ENCODE assay signal across 1 cellular context in the genomic region with DNA sequence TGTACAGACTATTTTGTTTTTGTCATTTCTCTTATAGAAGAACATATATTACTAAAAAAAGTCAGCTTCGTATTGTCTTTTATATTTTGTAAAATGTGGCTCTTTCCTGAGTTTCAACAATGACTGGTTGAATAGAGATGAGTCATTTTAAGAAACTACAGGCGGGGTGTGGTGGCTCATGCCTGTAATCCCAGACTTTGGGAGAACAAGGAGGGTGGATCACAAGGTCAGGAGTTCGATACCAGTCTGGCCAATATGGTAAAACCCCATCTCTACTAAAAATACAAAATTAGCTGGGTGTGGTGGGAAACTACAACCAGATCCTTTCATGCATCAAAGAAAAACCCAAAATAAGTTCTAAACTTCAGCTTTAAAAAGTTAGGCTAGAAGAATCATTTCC.
A peak's percentile ranks its signal among the peaks of the same experiment; 100 is the strongest.
TF ChIP-seq lines count a peak whose summit lies in the region.

No MANE protein-coding gene starts in this region.

TF ChIP-seq in K562, 482 proteins besides CTCF, POLR2A, EP300 and RAD21 (continued from another document and continues in another):
- TF ChIP-seq, protein P1, sequence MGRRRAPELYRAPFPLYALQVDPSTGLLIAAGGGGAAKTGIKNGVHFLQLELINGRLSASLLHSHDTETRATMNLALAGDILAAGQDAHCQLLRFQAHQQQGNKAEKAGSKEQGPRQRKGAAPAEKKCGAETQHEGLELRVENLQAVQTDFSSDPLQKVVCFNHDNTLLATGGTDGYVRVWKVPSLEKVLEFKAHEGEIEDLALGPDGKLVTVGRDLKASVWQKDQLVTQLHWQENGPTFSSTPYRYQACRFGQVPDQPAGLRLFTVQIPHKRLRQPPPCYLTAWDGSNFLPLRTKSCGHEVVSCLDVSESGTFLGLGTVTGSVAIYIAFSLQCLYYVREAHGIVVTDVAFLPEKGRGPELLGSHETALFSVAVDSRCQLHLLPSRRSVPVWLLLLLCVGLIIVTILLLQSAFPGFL (CRISPR knock-in tag; IDR thresholded peaks at IDR 0.05) = no peak
- no peak for TF ChIP-seq GATAD2A (IDR thresholded peaks at IDR 0.05)
- no peak for TF ChIP-seq PHB2 (IDR thresholded peaks at IDR 0.05; ENCODE audit: low read depth)
- TF ChIP-seq, protein P2, sequence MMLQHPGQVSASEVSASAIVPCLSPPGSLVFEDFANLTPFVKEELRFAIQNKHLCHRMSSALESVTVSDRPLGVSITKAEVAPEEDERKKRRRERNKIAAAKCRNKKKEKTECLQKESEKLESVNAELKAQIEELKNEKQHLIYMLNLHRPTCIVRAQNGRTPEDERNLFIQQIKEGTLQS (IDR thresholded peaks at IDR 0.05) = peak; percentile 87
- TF ChIP-seq, protein P2 (CRISPR knock-in tag; conservative IDR thresholded peaks at IDR 0.05) = no peak
- TF ChIP-seq FOXM1 (IDR thresholded peaks at IDR 0.05; ENCODE audit: low read depth) = no peak
- no peak for TF ChIP-seq FOXM1 (CRISPR knock-in tag; IDR thresholded peaks at IDR 0.05; ENCODE audit: low read depth)
- peak; percentile 66; the same call in 1 of the 2 replicates for TF ChIP-seq EHMT2 (IDR thresholded peaks at IDR 0.05)
- TF ChIP-seq PHF21A (IDR thresholded peaks at IDR 0.05; ENCODE audit: borderline replicate concordance, low read depth) = no peak
- TF ChIP-seq RAD51 (IDR thresholded peaks at IDR 0.05; ENCODE audit: borderline replicate concordance, low read depth) = no peak
- TF ChIP-seq, protein P3, sequence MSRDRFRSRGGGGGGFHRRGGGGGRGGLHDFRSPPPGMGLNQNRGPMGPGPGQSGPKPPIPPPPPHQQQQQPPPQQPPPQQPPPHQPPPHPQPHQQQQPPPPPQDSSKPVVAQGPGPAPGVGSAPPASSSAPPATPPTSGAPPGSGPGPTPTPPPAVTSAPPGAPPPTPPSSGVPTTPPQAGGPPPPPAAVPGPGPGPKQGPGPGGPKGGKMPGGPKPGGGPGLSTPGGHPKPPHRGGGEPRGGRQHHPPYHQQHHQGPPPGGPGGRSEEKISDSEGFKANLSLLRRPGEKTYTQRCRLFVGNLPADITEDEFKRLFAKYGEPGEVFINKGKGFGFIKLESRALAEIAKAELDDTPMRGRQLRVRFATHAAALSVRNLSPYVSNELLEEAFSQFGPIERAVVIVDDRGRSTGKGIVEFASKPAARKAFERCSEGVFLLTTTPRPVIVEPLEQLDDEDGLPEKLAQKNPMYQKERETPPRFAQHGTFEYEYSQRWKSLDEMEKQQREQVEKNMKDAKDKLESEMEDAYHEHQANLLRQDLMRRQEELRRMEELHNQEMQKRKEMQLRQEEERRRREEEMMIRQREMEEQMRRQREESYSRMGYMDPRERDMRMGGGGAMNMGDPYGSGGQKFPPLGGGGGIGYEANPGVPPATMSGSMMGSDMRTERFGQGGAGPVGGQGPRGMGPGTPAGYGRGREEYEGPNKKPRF (IDR thresholded peaks at IDR 0.05; ENCODE audit: low read depth, low read length) = no peak
- TF ChIP-seq ZNF274 (IDR thresholded peaks at IDR 0.05; ENCODE audit: borderline replicate concordance, low read depth, low read length) = no peak
- TF ChIP-seq GABPB2 (CRISPR knock-in tag; conservative IDR thresholded peaks at IDR 0.05) = no peak
- no peak for TF ChIP-seq ARNT (IDR thresholded peaks at IDR 0.05)
- TF ChIP-seq SETDB1 (IDR thresholded peaks at IDR 0.05; ENCODE audit: low read length) = no peak
- no peak for TF ChIP-seq RBM17 (IDR thresholded peaks at IDR 0.05; ENCODE audit: borderline replicate concordance, low read depth, low read length)
- TF ChIP-seq FOXJ3 (CRISPR knock-in tag; IDR thresholded peaks at IDR 0.05) = no peak
- TF ChIP-seq MTA1 (IDR thresholded peaks at IDR 0.05; ENCODE audit: borderline replicate concordance) = no peak
- TF ChIP-seq, protein P4, sequence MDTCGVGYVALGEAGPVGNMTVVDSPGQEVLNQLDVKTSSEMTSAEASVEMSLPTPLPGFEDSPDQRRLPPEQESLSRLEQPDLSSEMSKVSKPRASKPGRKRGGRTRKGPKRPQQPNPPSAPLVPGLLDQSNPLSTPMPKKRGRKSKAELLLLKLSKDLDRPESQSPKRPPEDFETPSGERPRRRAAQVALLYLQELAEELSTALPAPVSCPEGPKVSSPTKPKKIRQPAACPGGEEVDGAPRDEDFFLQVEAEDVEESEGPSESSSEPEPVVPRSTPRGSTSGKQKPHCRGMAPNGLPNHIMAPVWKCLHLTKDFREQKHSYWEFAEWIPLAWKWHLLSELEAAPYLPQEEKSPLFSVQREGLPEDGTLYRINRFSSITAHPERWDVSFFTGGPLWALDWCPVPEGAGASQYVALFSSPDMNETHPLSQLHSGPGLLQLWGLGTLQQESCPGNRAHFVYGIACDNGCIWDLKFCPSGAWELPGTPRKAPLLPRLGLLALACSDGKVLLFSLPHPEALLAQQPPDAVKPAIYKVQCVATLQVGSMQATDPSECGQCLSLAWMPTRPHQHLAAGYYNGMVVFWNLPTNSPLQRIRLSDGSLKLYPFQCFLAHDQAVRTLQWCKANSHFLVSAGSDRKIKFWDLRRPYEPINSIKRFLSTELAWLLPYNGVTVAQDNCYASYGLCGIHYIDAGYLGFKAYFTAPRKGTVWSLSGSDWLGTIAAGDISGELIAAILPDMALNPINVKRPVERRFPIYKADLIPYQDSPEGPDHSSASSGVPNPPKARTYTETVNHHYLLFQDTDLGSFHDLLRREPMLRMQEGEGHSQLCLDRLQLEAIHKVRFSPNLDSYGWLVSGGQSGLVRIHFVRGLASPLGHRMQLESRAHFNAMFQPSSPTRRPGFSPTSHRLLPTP (IDR thresholded peaks at IDR 0.05; ENCODE audit: borderline replicate concordance, extremely low read depth, insufficient read length) = peak; percentile 86
- TF ChIP-seq CC2D1A (IDR thresholded peaks at IDR 0.05) = 0 out of 2 replicates have a peak, but pooled peaks have one; percentile 30
- 0 out of 2 replicates have a peak, but pooled peaks have one; percentile 16 for TF ChIP-seq BCOR (IDR thresholded peaks at IDR 0.05)
- no peak for TF ChIP-seq FOXK1 (CRISPR knock-in tag; IDR thresholded peaks at IDR 0.05; ENCODE audit: borderline replicate concordance)
- TF ChIP-seq FUS (optimal IDR thresholded peaks at IDR 0.05; ENCODE audit: low read depth, low read length) = no peak
- no peak for TF ChIP-seq FOXP1 (CRISPR knock-in tag; IDR thresholded peaks at IDR 0.05)
- TF ChIP-seq, protein P5, sequence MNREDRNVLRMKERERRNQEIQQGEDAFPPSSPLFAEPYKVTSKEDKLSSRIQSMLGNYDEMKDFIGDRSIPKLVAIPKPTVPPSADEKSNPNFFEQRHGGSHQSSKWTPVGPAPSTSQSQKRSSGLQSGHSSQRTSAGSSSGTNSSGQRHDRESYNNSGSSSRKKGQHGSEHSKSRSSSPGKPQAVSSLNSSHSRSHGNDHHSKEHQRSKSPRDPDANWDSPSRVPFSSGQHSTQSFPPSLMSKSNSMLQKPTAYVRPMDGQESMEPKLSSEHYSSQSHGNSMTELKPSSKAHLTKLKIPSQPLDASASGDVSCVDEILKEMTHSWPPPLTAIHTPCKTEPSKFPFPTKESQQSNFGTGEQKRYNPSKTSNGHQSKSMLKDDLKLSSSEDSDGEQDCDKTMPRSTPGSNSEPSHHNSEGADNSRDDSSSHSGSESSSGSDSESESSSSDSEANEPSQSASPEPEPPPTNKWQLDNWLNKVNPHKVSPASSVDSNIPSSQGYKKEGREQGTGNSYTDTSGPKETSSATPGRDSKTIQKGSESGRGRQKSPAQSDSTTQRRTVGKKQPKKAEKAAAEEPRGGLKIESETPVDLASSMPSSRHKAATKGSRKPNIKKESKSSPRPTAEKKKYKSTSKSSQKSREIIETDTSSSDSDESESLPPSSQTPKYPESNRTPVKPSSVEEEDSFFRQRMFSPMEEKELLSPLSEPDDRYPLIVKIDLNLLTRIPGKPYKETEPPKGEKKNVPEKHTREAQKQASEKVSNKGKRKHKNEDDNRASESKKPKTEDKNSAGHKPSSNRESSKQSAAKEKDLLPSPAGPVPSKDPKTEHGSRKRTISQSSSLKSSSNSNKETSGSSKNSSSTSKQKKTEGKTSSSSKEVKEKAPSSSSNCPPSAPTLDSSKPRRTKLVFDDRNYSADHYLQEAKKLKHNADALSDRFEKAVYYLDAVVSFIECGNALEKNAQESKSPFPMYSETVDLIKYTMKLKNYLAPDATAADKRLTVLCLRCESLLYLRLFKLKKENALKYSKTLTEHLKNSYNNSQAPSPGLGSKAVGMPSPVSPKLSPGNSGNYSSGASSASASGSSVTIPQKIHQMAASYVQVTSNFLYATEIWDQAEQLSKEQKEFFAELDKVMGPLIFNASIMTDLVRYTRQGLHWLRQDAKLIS (CRISPR knock-in tag; IDR thresholded peaks at IDR 0.05) = no peak
- no peak for TF ChIP-seq RBM22 (IDR thresholded peaks at IDR 0.05; ENCODE audit: low read depth, low read length, poor library complexity, severe bottlenecking)
- TF ChIP-seq NR1H2 (CRISPR knock-in tag; IDR thresholded peaks at IDR 0.05) = no peak
- TF ChIP-seq HDAC3 (IDR thresholded peaks at IDR 0.05; ENCODE audit: borderline replicate concordance, partially characterized antibody) = no peak
- no peak for TF ChIP-seq NFATC3 (IDR thresholded peaks at IDR 0.05)
- TF ChIP-seq KDM1A (IDR thresholded peaks at IDR 0.05) = peak; percentile 40 to 63; a peak in 3 of 4 replicates
- TF ChIP-seq, protein P6, sequence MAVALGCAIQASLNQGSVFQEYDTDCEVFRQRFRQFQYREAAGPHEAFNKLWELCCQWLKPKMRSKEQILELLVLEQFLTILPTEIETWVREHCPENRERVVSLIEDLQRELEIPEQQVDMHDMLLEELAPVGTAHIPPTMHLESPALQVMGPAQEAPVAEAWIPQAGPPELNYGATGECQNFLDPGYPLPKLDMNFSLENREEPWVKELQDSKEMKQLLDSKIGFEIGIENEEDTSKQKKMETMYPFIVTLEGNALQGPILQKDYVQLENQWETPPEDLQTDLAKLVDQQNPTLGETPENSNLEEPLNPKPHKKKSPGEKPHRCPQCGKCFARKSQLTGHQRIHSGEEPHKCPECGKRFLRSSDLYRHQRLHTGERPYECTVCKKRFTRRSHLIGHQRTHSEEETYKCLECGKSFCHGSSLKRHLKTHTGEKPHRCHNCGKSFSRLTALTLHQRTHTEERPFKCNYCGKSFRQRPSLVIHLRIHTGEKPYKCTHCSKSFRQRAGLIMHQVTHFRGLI (CRISPR knock-in tag; IDR thresholded peaks at IDR 0.05) = no peak
- no peak for TF ChIP-seq ZBTB8A (IDR thresholded peaks at IDR 0.05; ENCODE audit: partially characterized antibody)
- TF ChIP-seq ZNF41 (CRISPR knock-in tag; conservative IDR thresholded peaks at IDR 0.05) = no peak
- no peak for TF ChIP-seq ZNF217 (CRISPR knock-in tag; IDR thresholded peaks at IDR 0.05)
- TF ChIP-seq, protein P7, sequence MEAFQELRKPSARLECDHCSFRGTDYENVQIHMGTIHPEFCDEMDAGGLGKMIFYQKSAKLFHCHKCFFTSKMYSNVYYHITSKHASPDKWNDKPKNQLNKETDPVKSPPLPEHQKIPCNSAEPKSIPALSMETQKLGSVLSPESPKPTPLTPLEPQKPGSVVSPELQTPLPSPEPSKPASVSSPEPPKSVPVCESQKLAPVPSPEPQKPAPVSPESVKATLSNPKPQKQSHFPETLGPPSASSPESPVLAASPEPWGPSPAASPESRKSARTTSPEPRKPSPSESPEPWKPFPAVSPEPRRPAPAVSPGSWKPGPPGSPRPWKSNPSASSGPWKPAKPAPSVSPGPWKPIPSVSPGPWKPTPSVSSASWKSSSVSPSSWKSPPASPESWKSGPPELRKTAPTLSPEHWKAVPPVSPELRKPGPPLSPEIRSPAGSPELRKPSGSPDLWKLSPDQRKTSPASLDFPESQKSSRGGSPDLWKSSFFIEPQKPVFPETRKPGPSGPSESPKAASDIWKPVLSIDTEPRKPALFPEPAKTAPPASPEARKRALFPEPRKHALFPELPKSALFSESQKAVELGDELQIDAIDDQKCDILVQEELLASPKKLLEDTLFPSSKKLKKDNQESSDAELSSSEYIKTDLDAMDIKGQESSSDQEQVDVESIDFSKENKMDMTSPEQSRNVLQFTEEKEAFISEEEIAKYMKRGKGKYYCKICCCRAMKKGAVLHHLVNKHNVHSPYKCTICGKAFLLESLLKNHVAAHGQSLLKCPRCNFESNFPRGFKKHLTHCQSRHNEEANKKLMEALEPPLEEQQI (IDR thresholded peaks at IDR 0.05) = 0 out of 2 replicates have a peak, but pooled peaks have one; percentile 26
